In genomic region chrX:24838624-24839023, GRCh38 we compare ENCODE assay signal across 8 cellular contexts.
DNase-seq lines count a peak whose midpoint lies in the region; ATAC-seq, FAIRE-seq and TF ChIP-seq lines count a peak whose summit lies in the region.

No MANE protein-coding gene starts in this region.

- H3K36me3 ChIP-seq in Karpas-422 (ENCODE audit: insufficient read depth, low read length) (peaks cover 3% of the 10 kb centered on the region; the same call in 1 of the 2 replicates), astrocyte (ENCODE audit: insufficient read depth, low read length) (no peaks in the 10 kb centered on the region)

- FAIRE-seq in astrocyte (lab: Jason Lieb, UNC): peak; percentile 17

- no peaks in the 10 kb centered on the region for H3K9me3 Mint-ChIP-seq in astrocyte (ENCODE audit: unreplicated experiment)

- peak; percentile 41 for TF ChIP-seq CTCF in astrocyte (IDR thresholded peaks at IDR 0.05; ENCODE audit: insufficient read depth, low read depth, low read length)

- H3K27ac ChIP-seq in Karpas-422 (ENCODE audit: low read length) (no peak overlapping the region), astrocyte (ENCODE audit: low read depth, low read length) (no peak overlapping the region)

- H3K9ac ChIP-seq in Karpas-422 (ENCODE audit: low read length): no peak overlapping the region
- no peak overlapping the region for H3K9ac ChIP-seq in astrocyte (ENCODE audit: low read length)

- H3K9me2 ChIP-seq in Karpas-422 (replicated peaks; ENCODE audit: insufficient read depth, low read length): no peaks in the 10 kb centered on the region

- H3K27me3 ChIP-seq in Karpas-422 (ENCODE audit: low read length) (no peaks in the 10 kb centered on the region), astrocyte (ENCODE audit: insufficient read depth, low read length) (no peaks in the 10 kb centered on the region)

- H4K20me1 ChIP-seq in Karpas-422 (ENCODE audit: insufficient read depth, low read depth, low read length) (no peaks in the 10 kb centered on the region), astrocyte (ENCODE audit: insufficient read depth, low read length) (no peaks in the 10 kb centered on the region)

- H3K4me3 ChIP-seq in Karpas-422 (ENCODE audit: low read length) (no peak overlapping the region), astrocyte (ENCODE audit: insufficient read depth, low read depth, low read length) (no peak overlapping the region)

- no peak overlapping the region for H3K4me3 Mint-ChIP-seq in astrocyte (ENCODE audit: unreplicated experiment)

- H3K79me2 ChIP-seq in Karpas-422 (ENCODE audit: low read length): 0 out of 2 replicates have a peak, but pooled peaks cover 7% of the 10 kb centered on the region
- H3K79me2 ChIP-seq in astrocyte (ENCODE audit: insufficient read depth, low read length): no peaks in the 10 kb centered on the region

- peak; percentile 4 to 28 for DNase-seq in NCI-H524 (lab: John Stamatoyannopoulos, UW)
- DNase-seq in NCI-H524 treated with DMSO at 0.1 percent for 48 hours (lab: John Stamatoyannopoulos, UW): no peak
- DNase-seq in Karpas-422: peak; percentile 78
- DNase-seq in astrocyte (ENCODE audit: low read depth): peak; percentile 14
- DNase-seq in left lobe of liver (ENCODE audit: low spot score): no peak
- no peak for DNase-seq in HuH-7 (ENCODE audit: low spot score)
- DNase-seq in activated CD4-positive, CD25-positive, alpha-beta regulatory T cell treated with anti-CD3 and anti-CD28 coated beads, Interleukin-2, amount 50 U/mL, for 72 hours: no peak
- DNase-seq in GM19238 (ENCODE audit: insufficient read length, low spot score): no peak

- H3K27ac Mint-ChIP-seq in astrocyte (ENCODE audit: unreplicated experiment): no peak overlapping the region

- peak; percentile 54 for ATAC-seq in left lobe of liver

- H3K4me2 ChIP-seq in Karpas-422 (ENCODE audit: low read depth, low read length, poor library complexity, severe bottlenecking): no peak overlapping the region
- H3K4me2 ChIP-seq in astrocyte (ENCODE audit: low read length): no peak overlapping the region

- no peaks in the 10 kb centered on the region for H3K27me3 Mint-ChIP-seq in astrocyte (ENCODE audit: low read depth, unreplicated experiment)

- no peaks in the 10 kb centered on the region for H3K4me1 Mint-ChIP-seq in astrocyte (ENCODE audit: low read depth, unreplicated experiment)

- H3K36me3 Mint-ChIP-seq in astrocyte (ENCODE audit: low read depth, unreplicated experiment): no peaks in the 10 kb centered on the region

- H3K9me3 ChIP-seq in Karpas-422 (ENCODE audit: low read length): no peaks in the 10 kb centered on the region
- no peaks in the 10 kb centered on the region for H3K9me3 ChIP-seq in astrocyte (ENCODE audit: insufficient read depth, low read depth, low read length)

- H2AFZ ChIP-seq in Karpas-422 (ENCODE audit: low read length): no peak overlapping the region
- no peak overlapping the region for H2AFZ ChIP-seq in astrocyte (ENCODE audit: low read depth, low read length)

- H3K4me1 ChIP-seq in Karpas-422 (ENCODE audit: low read length) (peaks cover 22% of the 10 kb centered on the region), astrocyte (ENCODE audit: insufficient read depth, low read length) (no peaks in the 10 kb centered on the region)

Comparison
In these comparisons a context has a peak if more than half of its experiments do, and no peak if none do; other contexts are left out.
1. DNase-seq: peak in NCI-H524 (2 of 2), Karpas-422 (single experiment) and astrocyte (single experiment); none in NCI-H524 treated with DMSO at 0.1 percent for 48 hours (single experiment), left lobe of liver (single experiment), HuH-7 (single experiment), activated CD4-positive, CD25-positive, alpha-beta regulatory T cell treated with anti-CD3 and anti-CD28 coated beads, Interleukin-2, amount 50 U/mL, for 72 hours (single experiment) and GM19238 (single experiment).